ENCODE assay signal across 8 cellular contexts in genomic region chrX:78092296-78092695, GRCh38. TPM values are rescaled to one million over a fixed set of nuclear protein-coding genes. Genes with fewer than 3 reads are reported as not detected.
DNase-seq lines count a peak whose midpoint lies in the region; ATAC-seq and TF ChIP-seq lines count a peak whose summit lies in the region.

No MANE protein-coding gene starts in this region.

- POLR2A ChIA-PET in activated CD4-positive, alpha-beta T cell treated with anti-CD3 and anti-CD28 coated beads for 36 hours (lab: Charles Lee): no interaction called here

- no peaks in the 10 kb centered on the region for H3K36me3 Mint-ChIP-seq in activated CD4-positive, alpha-beta T cell treated with anti-CD3 and anti-CD28 coated beads for 36 hours (ENCODE audit: low read depth)
- H3K36me3 Mint-ChIP-seq in T-helper 17 cell (ENCODE audit: low read depth): no peaks in the 10 kb centered on the region

- DNase-seq in activated CD4-positive, alpha-beta T cell treated with anti-CD3 and anti-CD28 coated beads for 36 hours: peak; percentile 29
- DNase-seq in activated CD4-positive, alpha-beta T cell treated with anti-CD3 and anti-CD28 coated beads, Interleukin-2, amount 50 U/mL, for 48 hours: no peak
- DNase-seq in HCEC 1CT (peak; percentile 18), NCI-H226 (peak; percentile 12), erythroblast (lab: John Stamatoyannopoulos, UW) (peak; percentile 47 to 48), T-helper 17 cell (no peak), spleen (no peak), caudate nucleus (lab: John Stamatoyannopoulos, UW) (no peak)

- TF ChIP-seq POLR2A in erythroblast (IDR thresholded peaks at IDR 0.05; ENCODE audit: low read length) (no peak), spleen (IDR thresholded peaks at IDR 0.05) (no peak)

- H3K9me3 ChIP-seq in T-helper 17 cell (ENCODE audit: control insufficient read depth, low read length, poor library complexity, severe bottlenecking) (no peaks in the 10 kb centered on the region), spleen (peaks cover 0 to 11% (median 0%) of the 10 kb centered on the region in 8 donors)

- H3K4me1 Mint-ChIP-seq in activated CD4-positive, alpha-beta T cell treated with anti-CD3 and anti-CD28 coated beads for 36 hours: peaks cover 3% of the 10 kb centered on the region
- no peaks in the 10 kb centered on the region for H3K4me1 Mint-ChIP-seq in T-helper 17 cell

- ATAC-seq in activated CD4-positive, alpha-beta T cell treated with anti-CD3 and anti-CD28 coated beads for 36 hours: peak; percentile 81
- ATAC-seq in T-helper 17 cell: no peak

- no peak overlapping the region for H3K4me3 Mint-ChIP-seq in activated CD4-positive, alpha-beta T cell treated with anti-CD3 and anti-CD28 coated beads for 36 hours
- H3K4me3 Mint-ChIP-seq in T-helper 17 cell: no peak overlapping the region

- H3K27me3 ChIP-seq in spleen (replicated peaks in 1 of 7): no peaks in the 10 kb centered on the region

- CTCF ChIA-PET in activated CD4-positive, alpha-beta T cell treated with anti-CD3 and anti-CD28 coated beads for 36 hours (lab: Charles Lee): interaction anchor here (0.6 to 1.5 kb wide), 5 partner anchors 9 to 1268 kb away, joined by 3 to 5 read pairs (median 4); no protein-coding TSS in a partner anchor

- no peak overlapping the region for H3K27ac ChIP-seq in spleen
- H3K27ac ChIP-seq in caudate nucleus (ENCODE audit: low read depth, low read length): no peak overlapping the region

- no peak overlapping the region for H3K27ac Mint-ChIP-seq in activated CD4-positive, alpha-beta T cell treated with anti-CD3 and anti-CD28 coated beads for 36 hours
- H3K27ac Mint-ChIP-seq in T-helper 17 cell: no peak overlapping the region

- no peaks in the 10 kb centered on the region for H3K4me1 ChIP-seq in spleen

- H3K27me3 Mint-ChIP-seq in activated CD4-positive, alpha-beta T cell treated with anti-CD3 and anti-CD28 coated beads for 36 hours: no peaks in the 10 kb centered on the region
- H3K27me3 Mint-ChIP-seq in T-helper 17 cell: no peaks in the 10 kb centered on the region

- peaks cover 3% of the 10 kb centered on the region for H3K9me3 Mint-ChIP-seq in activated CD4-positive, alpha-beta T cell treated with anti-CD3 and anti-CD28 coated beads for 36 hours (ENCODE audit: low read depth)

- peak in 3 of 11 experiments; percentile 6 to 15 (median 7) for TF ChIP-seq CTCF in spleen (IDR thresholded peaks at IDR 0.05 in 8 of 11, conservative IDR thresholded peaks at IDR 0.05 in 3 of 11)

- intact Hi-C loops in activated CD4-positive, alpha-beta T cell treated with anti-CD3 and anti-CD28 coated beads for 36 hours (cut with DNase I, micrococcal nuclease): loop anchor here in 1 of 2 experiments (5.0 kb wide), 2 partner anchors 55 to 645 kb away; partner anchors contain the start of gene FGF16
- intact Hi-C loops in spleen (cut with DNase I; ENCODE audit: low total_unique reads): no loop called here

- WGBS in spleen, 5 donors: 25 to 43% (median 39%) methylated on average over 1 to 2 of the region's 2 CpGs

- H3K36me3 ChIP-seq in spleen: no peaks in the 10 kb centered on the region

- no peak overlapping the region for H3K4me3 ChIP-seq in spleen

RNA-seq across cellular contexts. Expression of gene PGK1, which starts 11.8 kb away (rescaled TPM):
- 1,000 to 10,000 TPM; 1,263 to 1,446 TPM for total RNA-seq in activated CD4-positive, alpha-beta T cell treated with anti-CD3 and anti-CD28 coated beads for 36 hours
- 100 to 1,000 TPM; 256 to 258 TPM for total RNA-seq in T-helper 17 cell
- 100 to 1,000 TPM; 141 to 355 (median 253) TPM for total RNA-seq in spleen
- 100 to 1,000 TPM in 2 of 3 donors, 10 to 100 TPM in 1; 69.9 to 142 (median 114) TPM for polyA plus RNA-seq in spleen

RNA-seq across cellular contexts. Expression of gene TAF9B, which starts 47.2 kb away (rescaled TPM):
- 10 to 100 TPM; 17.6 to 18.3 TPM for total RNA-seq in activated CD4-positive, alpha-beta T cell treated with anti-CD3 and anti-CD28 coated beads for 36 hours
- 10 to 100 TPM; 10.3 to 12.6 TPM for total RNA-seq in T-helper 17 cell
- total RNA-seq in spleen: 10 to 100 TPM in 6 of 7 donors, 1 to 10 TPM in 1; 9.8 to 16.0 (median 13.8) TPM
- 1 to 10 TPM; 7.0 to 9.9 (median 7.4) TPM for polyA plus RNA-seq in spleen

Comparison
In these comparisons a context has a peak if more than half of its experiments do, and no peak if none do; other contexts are left out.
1. DNase-seq: peak in activated CD4-positive, alpha-beta T cell treated with anti-CD3 and anti-CD28 coated beads for 36 hours (single experiment), HCEC 1CT (single experiment), NCI-H226 (single experiment) and erythroblast (2 of 2); none in activated CD4-positive, alpha-beta T cell treated with anti-CD3 and anti-CD28 coated beads, Interleukin-2, amount 50 U/mL, for 48 hours (0 of 2), T-helper 17 cell (0 of 3), spleen (single experiment) and caudate nucleus (0 of 61).